In genomic region chr11:128775513-128775912, GRCh38 we compare ENCODE assay signal across 15 cellular contexts.
DNase-seq lines count a peak whose midpoint lies in the region; ATAC-seq, FAIRE-seq and TF ChIP-seq lines count a peak whose summit lies in the region.
"Had no signal": no experiment of that assay in that cellular context is flagged by ENCODE, and none has a peak within 500 bp of the region (broad histone marks: within the 10 kb centered on the region; RNA-seq: fewer than 3 reads in every experiment).

No MANE protein-coding gene starts in this region.

- FAIRE-seq in HTR-8/SVneo (lab: Jason Lieb, UNC): no peak
- FAIRE-seq: small intestine had no signal

- H3K4me2 ChIP-seq in smooth muscle cell: peak overlapping the region; percentile 8

- H2AFZ ChIP-seq in smooth muscle cell (ENCODE audit: low read depth): no peak overlapping the region

- peaks cover 56% of the 10 kb centered on the region for H3K4me1 Mint-ChIP-seq in activated naive CD4-positive, alpha-beta T cell treated with anti-CD3 and anti-CD28 coated beads, Interleukin-2, amount 50 U/mL, for 24 hours
- H3K4me1 Mint-ChIP-seq in activated T-helper 1 cell treated with anti-CD3 and anti-CD28 coated beads, Interleukin-12 subunit alpha, Interleukin-12 subunit beta, Interleukin-2, Interleukin-4 antibody, amounts not matched to agents 30 ng/mL and 10 ng/mL and 1 ng/mL, durations not matched to agents 14 hours and 24 hours and 36 hours (ENCODE audit: low read depth): peaks cover 34% of the 10 kb centered on the region

- WGBS in smooth muscle cell (ENCODE audit: low lambda C conversion rate): 13% methylated on average over 7 of the region's 7 CpGs

- no peak overlapping the region for H3K9ac ChIP-seq in smooth muscle cell (ENCODE audit: low read depth)

- peak overlapping the region; percentile 25 for H3K27ac ChIP-seq in smooth muscle cell (ENCODE audit: low read depth)
- H3K27ac ChIP-seq: ascending aorta, ovary, VCaP had no signal

- no peaks in the 10 kb centered on the region for H3K27me3 Mint-ChIP-seq in activated naive CD4-positive, alpha-beta T cell treated with anti-CD3 and anti-CD28 coated beads, Interleukin-2, amount 50 U/mL, for 24 hours
- no peaks in the 10 kb centered on the region for H3K27me3 Mint-ChIP-seq in activated T-helper 1 cell treated with anti-CD3 and anti-CD28 coated beads, Interleukin-12 subunit alpha, Interleukin-12 subunit beta, Interleukin-2, Interleukin-4 antibody, amounts not matched to agents 30 ng/mL and 10 ng/mL and 1 ng/mL, durations not matched to agents 14 hours and 24 hours and 36 hours (ENCODE audit: insufficient read depth)

- no peaks in the 10 kb centered on the region for H3K27me3 ChIP-seq in smooth muscle cell (ENCODE audit: low read depth)
- H3K27me3 ChIP-seq: ascending aorta, ovary had no signal

- no peak overlapping the region for H3K4me3 ChIP-seq in smooth muscle cell
- H3K4me3 ChIP-seq: ascending aorta, lung, ovary had no signal

- no peaks in the 10 kb centered on the region for H3K9me3 Mint-ChIP-seq in activated naive CD4-positive, alpha-beta T cell treated with anti-CD3 and anti-CD28 coated beads, Interleukin-2, amount 50 U/mL, for 24 hours
- no peaks in the 10 kb centered on the region for H3K9me3 Mint-ChIP-seq in activated T-helper 1 cell treated with anti-CD3 and anti-CD28 coated beads, Interleukin-12 subunit alpha, Interleukin-12 subunit beta, Interleukin-2, Interleukin-4 antibody, amounts not matched to agents 30 ng/mL and 10 ng/mL and 1 ng/mL, durations not matched to agents 14 hours and 24 hours and 36 hours

- H3K36me3 ChIP-seq in smooth muscle cell (ENCODE audit: low read depth): no peaks in the 10 kb centered on the region
- H3K36me3 ChIP-seq: ascending aorta, ovary had no signal

- H3K4me3 Mint-ChIP-seq in activated naive CD4-positive, alpha-beta T cell treated with anti-CD3 and anti-CD28 coated beads, Interleukin-2, amount 50 U/mL, for 24 hours: no peak overlapping the region
- no peak overlapping the region for H3K4me3 Mint-ChIP-seq in activated T-helper 1 cell treated with anti-CD3 and anti-CD28 coated beads, Interleukin-12 subunit alpha, Interleukin-12 subunit beta, Interleukin-2, Interleukin-4 antibody, amounts not matched to agents 30 ng/mL and 10 ng/mL and 1 ng/mL, durations not matched to agents 14 hours and 24 hours and 36 hours

- intact Hi-C loops in activated T-helper 1 cell treated with anti-CD3 and anti-CD28 coated beads, Interleukin-12 subunit alpha, Interleukin-12 subunit beta, Interleukin-2, Interleukin-4 antibody, amounts not matched to agents 30 ng/mL and 10 ng/mL and 1 ng/mL, durations not matched to agents 14 hours and 24 hours and 36 hours (cut with micrococcal nuclease): loop anchor here (5.0 kb wide), 3 partner anchors 43 to 618 kb away; no protein-coding TSS in a partner anchor

- H3K4me1 ChIP-seq in smooth muscle cell (ENCODE audit: low read depth): peaks cover 7% of the 10 kb centered on the region
- H3K4me1 ChIP-seq: ascending aorta had no signal

- H3K79me2 ChIP-seq in smooth muscle cell (ENCODE audit: low read depth): no peaks in the 10 kb centered on the region

- H3K36me3 Mint-ChIP-seq in activated naive CD4-positive, alpha-beta T cell treated with anti-CD3 and anti-CD28 coated beads, Interleukin-2, amount 50 U/mL, for 24 hours: peaks cover 14% of the 10 kb centered on the region
- H3K36me3 Mint-ChIP-seq in activated T-helper 1 cell treated with anti-CD3 and anti-CD28 coated beads, Interleukin-12 subunit alpha, Interleukin-12 subunit beta, Interleukin-2, Interleukin-4 antibody, amounts not matched to agents 30 ng/mL and 10 ng/mL and 1 ng/mL, durations not matched to agents 14 hours and 24 hours and 36 hours (ENCODE audit: low read depth): peaks cover 50% of the 10 kb centered on the region

- no peak for TF ChIP-seq CTCF in smooth muscle cell (IDR thresholded peaks at IDR 0.05; ENCODE audit: borderline replicate concordance, insufficient read depth, poor library complexity, severe bottlenecking)

- peak overlapping the region; percentile 76 for H3K27ac Mint-ChIP-seq in activated naive CD4-positive, alpha-beta T cell treated with anti-CD3 and anti-CD28 coated beads, Interleukin-2, amount 50 U/mL, for 24 hours
- H3K27ac Mint-ChIP-seq in activated T-helper 1 cell treated with anti-CD3 and anti-CD28 coated beads, Interleukin-12 subunit alpha, Interleukin-12 subunit beta, Interleukin-2, Interleukin-4 antibody, amounts not matched to agents 30 ng/mL and 10 ng/mL and 1 ng/mL, durations not matched to agents 14 hours and 24 hours and 36 hours: peak overlapping the region; percentile 32

- H3F3A ChIP-seq in smooth muscle cell (ENCODE audit: low read depth): no peaks in the 10 kb centered on the region

- H3K9me3 ChIP-seq in smooth muscle cell (replicated peaks; ENCODE audit: low read depth): no peaks in the 10 kb centered on the region
- H3K9me3 ChIP-seq: ascending aorta, ovary had no signal

- H4K20me1 ChIP-seq in smooth muscle cell (ENCODE audit: low read depth): no peaks in the 10 kb centered on the region

- no peak for DNase-seq in activated naive CD4-positive, alpha-beta T cell treated with Interleukin-2 at 50 U/mL for 16 hours
- no peak for DNase-seq in activated T-helper 1 cell treated with anti-CD3 and anti-CD28 coated beads, Interleukin-12 subunit alpha, Interleukin-12 subunit beta, Interleukin-2, Interleukin-4 antibody, amounts not matched to agents 30 ng/mL and 10 ng/mL and 1 ng/mL, durations not matched to agents 14 hours and 24 hours and 36 hours (ENCODE audit: low spot score)
- DNase-seq in foreskin melanocyte (peak; percentile 63), smooth muscle cell (lab: John Stamatoyannopoulos, UW; ENCODE audit: unreplicated experiment) (no peak), HTR-8/SVneo (ENCODE audit: insufficient read length, low spot score) (no peak)
- DNase-seq in stimulated activated CD4-positive, alpha-beta T cell treated with anti-CD3 and anti-CD28 coated beads, Interleukin-2, amount 100 ng/mL, for 24 hours: no peak
- DNase-seq: NCI-H226, ovary, SIG-M5 had no signal

- no peak for ATAC-seq in HG02588 (IDR thresholded peaks at IDR 0.05; ENCODE audit: unreplicated experiment)
